ENCODE assay signal across 14 cellular contexts in genomic region chr3:138824114-138824506, GRCh38. TPM values are rescaled to one million over a fixed set of nuclear protein-coding genes. Genes with fewer than 3 reads are reported as not detected.
DNase-seq lines count a peak whose midpoint lies in the region; FAIRE-seq and TF ChIP-seq lines count a peak whose summit lies in the region.
"Had no signal": no experiment of that assay in that cellular context is flagged by ENCODE, and none has a peak within 500 bp of the region (broad histone marks: within the 10 kb centered on the region; RNA-seq: fewer than 3 reads in every experiment).

No MANE protein-coding gene starts in this region.

- CTCF ChIA-PET in MCF 10A (lab: Yijun Ruan, JAX) = interaction anchor here (1.0 to 2.3 kb wide), 5 partner anchors 35 to 230 kb away, joined by 3 to 14 read pairs (median 8); partner anchors contain the start of gene CEP70

- peaks cover 19% of the 10 kb centered on the region for H3K79me2 ChIP-seq in MM.1S (ENCODE audit: low read length)

- H3K9me3 Mint-ChIP-seq in MCF 10A (ENCODE audit: unreplicated experiment) = no peaks in the 10 kb centered on the region
- H3K9me3 Mint-ChIP-seq: activated CD4-positive, alpha-beta T cell treated with anti-CD3 and anti-CD28 coated beads, Interleukin-2, amount 10 ng/mL, durations not matched to agents 7 days and 5 days; neural crest cell had no signal

- no peak for TF ChIP-seq POLR2A in breast epithelium (IDR thresholded peaks at IDR 0.05)

- H3K27ac ChIP-seq in breast epithelium = peak overlapping the region in 1 of 2 donors; percentile 21
- no peak overlapping the region for H3K27ac ChIP-seq in WERI-Rb-1
- H3K27ac ChIP-seq in kidney (ENCODE audit: low read depth in 2 of 2, low read length in 2 of 2) = peak overlapping the region; percentile 61 to 82
- no peak overlapping the region for H3K27ac ChIP-seq in MM.1S (ENCODE audit: low read length)
- H3K27ac ChIP-seq: testis had no signal

- H4K20me1 ChIP-seq in MM.1S (ENCODE audit: insufficient read depth, low read length) = no peaks in the 10 kb centered on the region

- H3K36me3 ChIP-seq in breast epithelium (no peaks in the 10 kb centered on the region), WERI-Rb-1 (no peaks in the 10 kb centered on the region; the same call in 1 of the 2 replicates), kidney (ENCODE audit: control insufficient read depth in 1 of 2, insufficient read depth in 2 of 2, low read length in 2 of 2) (no peaks in the 10 kb centered on the region), MM.1S (replicated peaks; ENCODE audit: insufficient read depth, low read length) (no peaks in the 10 kb centered on the region)

- no peak overlapping the region for H3K9ac ChIP-seq in kidney (ENCODE audit: low read length in 2 of 2)
- no peak overlapping the region for H3K9ac ChIP-seq in MM.1S (ENCODE audit: low read length)

- no peak overlapping the region for H3K4me3 ChIP-seq in breast epithelium
- no peak overlapping the region for H3K4me3 ChIP-seq in WERI-Rb-1 (ENCODE audit: low read depth, low read length)
- H3K4me3 ChIP-seq in kidney (ENCODE audit: low read length in 2 of 2) = no peak overlapping the region
- H3K4me3 ChIP-seq in MM.1S (ENCODE audit: low read length) = no peak overlapping the region
- H3K4me3 ChIP-seq: testis had no signal

- FAIRE-seq in kidney (lab: Jason Lieb, UNC) = no peak
- FAIRE-seq in urothelium cell line (lab: Jason Lieb, UNC) = no peak
- FAIRE-seq: frontal cortex had no signal

- BruUV-seq in MCF 10A (replicated peaks; lab: Mats Ljungman, UMichigan) = no TSS peak

- POLR2A ChIA-PET in MCF 10A (lab: Yijun Ruan, JAX) = interaction anchor here (0.7 to 1.7 kb wide), 7 partner anchors 10 to 230 kb away, joined by 3 to 11 read pairs (median 5); partner anchors contain the start of genes CEP70 and PIK3CB

- DNase-seq in MCF 10A (ENCODE audit: unreplicated experiment) (no peak), breast epithelium (ENCODE audit: low spot score in 2 of 2) (no peak), WERI-Rb-1 (peak; percentile 73), kidney (no peak), urothelium cell line (ENCODE audit: low spot score) (peak; percentile 8), HuH-7 (ENCODE audit: low spot score) (no peak), MM.1S (no peak)
- DNase-seq in effector CD4-positive, alpha-beta T cell = no peak
- DNase-seq: activated CD4-positive, alpha-beta T cell treated with anti-CD3 and anti-CD28 coated beads, Interleukin-2, amount 10 ng/mL, durations not matched to agents 7 days and 5 days; stimulated activated CD4-positive, alpha-beta T cell treated with anti-CD3 and anti-CD28 coated beads, Interleukin-12 subunit alpha, Interleukin-12 subunit beta, amount 100 ng/mL, for 4 hours; T-helper 2 cell; testis had no signal

- intact Hi-C loops in MCF 10A (cut with micrococcal nuclease) = no loop called here
- intact Hi-C loops in breast epithelium (cut with DNase I; ENCODE audit: low total_unique reads) = no loop called here
- intact Hi-C loops in kidney (cut with DNase I) = no loop called here

- no peak for TF ChIP-seq CTCF in MCF 10A (IDR thresholded peaks at IDR 0.05; ENCODE audit: unreplicated experiment)
- TF ChIP-seq CTCF in breast epithelium (IDR thresholded peaks at IDR 0.05) = no peak
- no peak for TF ChIP-seq CTCF in WERI-Rb-1 (IDR thresholded peaks at IDR 0.05; ENCODE audit: low read depth, low read length)
- no peak for TF ChIP-seq CTCF in kidney (IDR thresholded peaks at IDR 0.05; ENCODE audit: borderline replicate concordance, extremely low read depth, insufficient read depth)
- TF ChIP-seq CTCF in MM.1S (IDR thresholded peaks at IDR 0.05; ENCODE audit: low read length) = no peak

- no peaks in the 10 kb centered on the region for H3K9me2 ChIP-seq in MM.1S (replicated peaks; ENCODE audit: insufficient read depth, low read length)

- H3K4me2 ChIP-seq in MM.1S (ENCODE audit: low read depth, low read length) = no peak overlapping the region

- H3K4me1 ChIP-seq in breast epithelium = no peaks in the 10 kb centered on the region
- peaks cover 8 to 27% of the 10 kb centered on the region in 2 donors for H3K4me1 ChIP-seq in kidney (ENCODE audit: control insufficient read depth in 1 of 2, insufficient read depth in 1 of 2, low read depth in 1 of 2, low read length in 2 of 2)
- H3K4me1 ChIP-seq in MM.1S (ENCODE audit: low read length) = no peaks in the 10 kb centered on the region
- H3K4me1 ChIP-seq: testis had no signal

- no peaks in the 10 kb centered on the region for H3F3A ChIP-seq in MM.1S (ENCODE audit: insufficient read depth, low read length)

- peak overlapping the region; percentile 36 for H3K27ac Mint-ChIP-seq in MCF 10A (ENCODE audit: low read depth, unreplicated experiment)
- H3K27ac Mint-ChIP-seq: activated CD4-positive, alpha-beta T cell treated with anti-CD3 and anti-CD28 coated beads, Interleukin-2, amount 10 ng/mL, durations not matched to agents 7 days and 5 days had no signal

- H3K36me3 Mint-ChIP-seq in MCF 10A (ENCODE audit: insufficient read depth, unreplicated experiment) = peaks cover 16% of the 10 kb centered on the region

- H3K27me3 ChIP-seq in breast epithelium (no peaks in the 10 kb centered on the region), WERI-Rb-1 (ENCODE audit: insufficient read depth, low read depth, severe bottlenecking) (no peaks in the 10 kb centered on the region), MM.1S (replicated peaks; ENCODE audit: insufficient read depth, low read length) (no peaks in the 10 kb centered on the region)
- H3K27me3 ChIP-seq: testis had no signal

- H3K9me3 ChIP-seq in breast epithelium (no peaks in the 10 kb centered on the region), WERI-Rb-1 (ENCODE audit: severe bottlenecking) (no peaks in the 10 kb centered on the region), kidney (ENCODE audit: control insufficient read depth in 1 of 2, low read length in 2 of 2) (no peaks in the 10 kb centered on the region), MM.1S (replicated peaks; ENCODE audit: insufficient read depth, low read length) (no peaks in the 10 kb centered on the region)
- H3K9me3 ChIP-seq: testis had no signal

- H2AFZ ChIP-seq in MM.1S (ENCODE audit: low read length) = no peak overlapping the region

- H3K27me3 Mint-ChIP-seq in MCF 10A (ENCODE audit: insufficient read depth, unreplicated experiment) = no peaks in the 10 kb centered on the region
- H3K27me3 Mint-ChIP-seq: activated CD4-positive, alpha-beta T cell treated with anti-CD3 and anti-CD28 coated beads, Interleukin-2, amount 10 ng/mL, durations not matched to agents 7 days and 5 days had no signal

- H3K4me3 Mint-ChIP-seq in MCF 10A (ENCODE audit: unreplicated experiment) = no peak overlapping the region
- H3K4me3 Mint-ChIP-seq: activated CD4-positive, alpha-beta T cell treated with anti-CD3 and anti-CD28 coated beads, Interleukin-2, amount 10 ng/mL, durations not matched to agents 7 days and 5 days; neural crest cell had no signal

- H3K4me1 Mint-ChIP-seq in MCF 10A (ENCODE audit: insufficient read depth, unreplicated experiment) = peaks cover 5% of the 10 kb centered on the region
- H3K4me1 Mint-ChIP-seq: neural crest cell had no signal

RNA-seq across cellular contexts. Expression of gene PIK3CB, which starts 10.6 kb away (rescaled TPM):
- total RNA-seq in MCF 10A (2022) (21.0 and 21.1 TPM in 2 replicates), breast epithelium (10 to 100 TPM; 30.5 to 46.2 (median 31.7) TPM), kidney (48.0 TPM)
- 20.1 TPM for polyA plus RNA-seq in kidney (ENCODE audit: insufficient read depth, low read depth, low replicate concordance)

Comparison
In these comparisons a context has a peak if more than half of its experiments do, and no peak if none do; other contexts are left out.
1. DNase-seq: peak in WERI-Rb-1 (single experiment) and urothelium cell line (single experiment); none in MCF 10A (single experiment), breast epithelium (0 of 2), kidney (single experiment), effector CD4-positive, alpha-beta T cell (single experiment), HuH-7 (single experiment) and MM.1S (single experiment).
2. H3K27ac ChIP-seq: peak in kidney (2 of 2); none in WERI-Rb-1 (single experiment) and MM.1S (single experiment).